16 cellular contexts compared by ENCODE assay signal in the genomic region with DNA sequence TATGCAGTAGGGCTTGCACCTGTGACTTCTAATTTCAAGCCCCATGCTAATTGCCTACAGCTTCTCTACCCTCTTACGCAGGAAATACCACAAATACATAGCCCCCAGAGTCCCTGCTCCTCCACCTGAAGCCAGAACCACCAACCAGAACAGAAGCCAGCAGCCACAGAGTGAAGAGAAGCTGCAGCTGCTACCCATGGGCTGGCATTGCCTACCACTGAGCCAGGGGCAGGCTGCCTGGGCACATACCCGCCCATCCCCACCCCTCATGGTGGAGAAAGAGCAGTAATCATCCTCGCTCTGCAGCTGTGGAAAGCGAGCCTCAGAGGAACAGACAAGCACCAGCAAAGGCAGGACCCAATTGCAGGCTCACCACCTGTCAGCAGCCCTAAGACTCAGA.
"Had no signal": no experiment of that assay in that cellular context is flagged by ENCODE, and none has a peak within 500 bp of the region (broad histone marks: within the 10 kb centered on the region; RNA-seq: fewer than 3 reads in every experiment).

No MANE protein-coding gene starts in this region.

- H3K4me3 Mint-ChIP-seq: activated naive CD4-positive, alpha-beta T cell treated with anti-CD3 and anti-CD28 coated beads for 36 hours; activated T-helper 17 cell treated with anti-CD3 and anti-CD28 coated beads, Interleukin-2, amount 50 U/mL, for 72 hours; brain; central memory CD8-positive, alpha-beta T cell; effector memory CD8-positive, alpha-beta T cell; nephron progenitor cell had no signal

- H3K27ac ChIP-seq: lower lobe of right lung, ovary, transverse colon had no signal

- H3K27ac Mint-ChIP-seq: activated naive CD4-positive, alpha-beta T cell treated with anti-CD3 and anti-CD28 coated beads for 36 hours; activated T-helper 17 cell treated with anti-CD3 and anti-CD28 coated beads, Interleukin-2, amount 50 U/mL, for 72 hours; brain; effector memory CD8-positive, alpha-beta T cell; nephron progenitor cell had no signal

- H3K4me1 Mint-ChIP-seq: activated T-helper 17 cell treated with anti-CD3 and anti-CD28 coated beads, Interleukin-2, amount 50 U/mL, for 72 hours; central memory CD8-positive, alpha-beta T cell had no signal

- H3K27me3 ChIP-seq: ovary, transverse colon had no signal

- ATAC-seq: activated T-helper 17 cell treated with anti-CD3 and anti-CD28 coated beads, Interleukin-2, amount 50 U/mL, for 72 hours; effector memory CD8-positive, alpha-beta T cell; lower lobe of right lung; SK-N-SH treated with all-trans-retinoic acid at 6 μM for 48 hours had no signal

- H3K36me3 Mint-ChIP-seq: brain had no signal

- H3K4me3 ChIP-seq: lower lobe of right lung, ovary, transverse colon had no signal

- H3K36me3 ChIP-seq: lower lobe of right lung, ovary, transverse colon had no signal

- H3K9me3 Mint-ChIP-seq: activated naive CD4-positive, alpha-beta T cell treated with anti-CD3 and anti-CD28 coated beads for 36 hours; activated T-helper 17 cell treated with anti-CD3 and anti-CD28 coated beads, Interleukin-2, amount 50 U/mL, for 72 hours; central memory CD8-positive, alpha-beta T cell; effector memory CD8-positive, alpha-beta T cell; nephron progenitor cell had no signal

- DNase-seq: activated CD4-positive, alpha-beta T cell treated with anti-CD3 and anti-CD28 coated beads, Interleukin-2, amount 50 U/mL, for 1 hour; activated CD4-positive, CD25-positive, alpha-beta regulatory T cell; activated naive CD4-positive, alpha-beta T cell treated with anti-CD3 and anti-CD28 coated beads for 36 hours; activated T-cell treated with anti-CD3 and anti-CD28 coated beads for 4 hours; effector memory CD8-positive, alpha-beta T cell; hypothalamus; lower lobe of right lung; nephron progenitor cell; ovary; stimulated activated CD4-positive, alpha-beta T cell treated with anti-CD3 and anti-CD28 coated beads, Interleukin-2, amount 100 ng/mL, for 48 hours; T-helper 2 cell; transverse colon had no signal

- H3K9me3 ChIP-seq: lower lobe of right lung, ovary, transverse colon had no signal
